Comparison of ENCODE assay signal across 8 cellular contexts in genomic region chr1:101293461-101294045, GRCh38. TPM values are rescaled to one million over a fixed set of nuclear protein-coding genes. Genes with fewer than 3 reads are reported as not detected.
DNase-seq lines count a peak whose midpoint lies in the region; ATAC-seq and TF ChIP-seq lines count a peak whose summit lies in the region.

No MANE protein-coding gene starts in this region.

- H3K27ac Mint-ChIP-seq in memory B cell: peak overlapping the region; percentile 66
- no peak overlapping the region for H3K27ac Mint-ChIP-seq in progenitor cell of endocrine pancreas

- H3K4me1 Mint-ChIP-seq in memory B cell: peaks cover 27% of the 10 kb centered on the region
- peaks cover 7% of the 10 kb centered on the region for H3K4me1 Mint-ChIP-seq in progenitor cell of endocrine pancreas (ENCODE audit: low read depth)

- ATAC-seq in GM18909 (IDR thresholded peaks at IDR 0.05; ENCODE audit: poor library complexity, unreplicated experiment) (peak; percentile 56), HG02885 (IDR thresholded peaks at IDR 0.05; ENCODE audit: poor library complexity, unreplicated experiment) (peak; percentile 50), memory B cell (ENCODE audit: low read depth) (peak; percentile 56)

- peak; percentile 51 for DNase-seq in T1000 (lab: John Stamatoyannopoulos, UW)
- DNase-seq in memory B cell (ENCODE audit: low spot score in 2 of 2): no peak
- DNase-seq in SIG-M5 treated with dmso at 0.1 percent for 504 hours (lab: John Stamatoyannopoulos, UW; ENCODE audit: unreplicated experiment): no peak
- no peak for DNase-seq in Ammon's horn (ENCODE audit: low spot score)
- DNase-seq in progenitor cell of endocrine pancreas (ENCODE audit: low spot score, unreplicated experiment): no peak
- DNase-seq in UCSD-AML1 (lab: John Stamatoyannopoulos, UW; ENCODE audit: unreplicated experiment): no peak

- H3K4me3 Mint-ChIP-seq in memory B cell (no peak overlapping the region), progenitor cell of endocrine pancreas (ENCODE audit: low read depth) (no peak overlapping the region)

- H3K36me3 Mint-ChIP-seq in memory B cell (peaks cover 17% of the 10 kb centered on the region), progenitor cell of endocrine pancreas (ENCODE audit: insufficient read depth) (no peaks in the 10 kb centered on the region)

- H3K9me3 Mint-ChIP-seq in memory B cell (no peaks in the 10 kb centered on the region), progenitor cell of endocrine pancreas (ENCODE audit: low read depth) (no peaks in the 10 kb centered on the region)

- H3K27me3 Mint-ChIP-seq in memory B cell (no peaks in the 10 kb centered on the region), progenitor cell of endocrine pancreas (peaks cover 10% of the 10 kb centered on the region)

- no peak for TF ChIP-seq CTCF in progenitor cell of endocrine pancreas (IDR thresholded peaks at IDR 0.05; ENCODE audit: unreplicated experiment)

RNA-seq across cellular contexts. Expression of gene S1PR1, which starts 56.7 kb away (rescaled TPM):
- total RNA-seq in progenitor cell of endocrine pancreas: 0.89 and 1.1 TPM in 2 replicates
